32 cellular contexts compared by ENCODE assay signal in the genomic region with DNA sequence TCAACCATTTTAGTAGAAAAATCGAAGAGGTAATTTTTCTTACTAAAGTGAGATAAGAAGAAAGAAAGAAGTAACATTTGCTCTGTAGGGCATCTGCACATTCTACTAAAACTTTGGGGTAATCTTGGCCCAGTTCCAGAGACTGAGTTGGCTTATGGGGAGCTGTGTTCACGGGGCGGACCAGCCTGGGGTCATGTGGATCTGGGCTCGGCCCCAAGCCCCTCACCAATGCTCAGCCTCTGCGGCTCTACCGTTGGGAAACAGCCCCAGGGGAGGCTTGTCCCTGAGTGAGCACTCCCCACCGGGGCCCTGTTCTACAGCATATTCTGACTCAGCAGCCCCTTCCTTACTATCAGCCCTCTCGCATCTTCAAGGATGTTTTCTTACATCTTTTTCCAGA.
"Had no signal": no experiment of that assay in that cellular context is flagged by ENCODE, and none has a peak within 500 bp of the region (broad histone marks: within the 10 kb centered on the region; RNA-seq: fewer than 3 reads in every experiment).

No MANE protein-coding gene starts in this region.

- H3K36me3 ChIP-seq: Peyer's patch had no signal

- H3K36me3 Mint-ChIP-seq: brain had no signal

- ATAC-seq: activated CD8-positive, alpha-beta T cell treated with anti-CD3 and anti-CD28 coated beads for 36 hours; activated naive CD8-positive, alpha-beta T cell treated with anti-CD3 and anti-CD28 coated beads, Interleukin-2, amount 50 U/mL, for 24 hours; activated T-cell treated with anti-CD3 and anti-CD28 coated beads, Interleukin-2, amount 50 U/mL, for 72 hours; activated T-helper 17 cell treated with anti-CD3 and anti-CD28 coated beads, Interleukin-2, amount 50 U/mL, for 72 hours; PC-3; SK-N-SH treated with all-trans-retinoic acid at 6 μM for 48 hours; T-helper 17 cell had no signal

- H3K4me3 Mint-ChIP-seq: activated B cell treated with CpG ODN at 0.5 μM for 24 hours; activated CD8-positive, alpha-beta T cell treated with anti-CD3 and anti-CD28 coated beads for 36 hours; activated naive CD8-positive, alpha-beta T cell treated with anti-CD3 and anti-CD28 coated beads, Interleukin-2, amount 50 U/mL, for 24 hours; brain; T-helper 17 cell had no signal

- H3K27ac Mint-ChIP-seq: activated B cell treated with CpG ODN at 0.5 μM for 24 hours; activated CD8-positive, alpha-beta T cell treated with anti-CD3 and anti-CD28 coated beads for 36 hours; activated naive CD8-positive, alpha-beta T cell treated with anti-CD3 and anti-CD28 coated beads, Interleukin-2, amount 50 U/mL, for 24 hours; activated T-cell treated with anti-CD3 and anti-CD28 coated beads, Interleukin-2, amount 50 U/mL, for 72 hours; activated T-helper 17 cell treated with anti-CD3 and anti-CD28 coated beads, Interleukin-2, amount 50 U/mL, for 72 hours; brain had no signal

- H3K9me3 ChIP-seq: Peyer's patch had no signal

- H3K4me1 Mint-ChIP-seq: activated B cell treated with CpG ODN at 0.5 μM for 24 hours; activated T-helper 17 cell treated with anti-CD3 and anti-CD28 coated beads, Interleukin-2, amount 50 U/mL, for 72 hours; brain had no signal

- H3K4me3 ChIP-seq: Peyer's patch had no signal

- H3K27ac ChIP-seq: Peyer's patch, VCaP had no signal

- H3K27me3 Mint-ChIP-seq: activated B cell treated with CpG ODN at 0.5 μM for 24 hours; activated CD8-positive, alpha-beta T cell treated with anti-CD3 and anti-CD28 coated beads for 36 hours; activated naive CD8-positive, alpha-beta T cell treated with anti-CD3 and anti-CD28 coated beads, Interleukin-2, amount 50 U/mL, for 24 hours; activated T-helper 17 cell treated with anti-CD3 and anti-CD28 coated beads, Interleukin-2, amount 50 U/mL, for 72 hours; brain; T-cell; T-helper 17 cell had no signal

- DNase-seq: activated B cell treated with CpG ODN at 0.5 μM for 24 hours; activated CD4-positive, alpha-beta T cell treated with anti-CD3 and anti-CD28 coated beads for 48 hours; activated CD4-positive, CD25-positive, alpha-beta regulatory T cell treated with anti-CD3 and anti-CD28 coated beads, Interleukin-2, amount 50 U/mL, for 72 hours; activated CD8-positive, alpha-beta T cell treated with anti-CD3 and anti-CD28 coated beads for 36 hours; activated naive CD4-positive, alpha-beta T cell; activated naive CD4-positive, alpha-beta T cell treated with anti-CD3 and anti-CD28 coated beads, Interleukin-2, amount 50 U/mL, for 16 hours; activated naive CD8-positive, alpha-beta T cell treated with anti-CD3 and anti-CD28 coated beads, Interleukin-2, amount 50 U/mL, for 24 hours; activated T-cell treated with anti-CD3 and anti-CD28 coated beads for 4 hours; activated T-cell treated with anti-CD3 and anti-CD28 coated beads, Interleukin-2, amount 50 U/mL, for 72 hours; anterior cingulate cortex; central memory CD4-positive, alpha-beta T cell; NCI-H1092 treated with DMSO at 0.1 percent for 48 hours; NCI-H1417; NCI-H146; NCI-H187; NCI-H2029 treated with DMSO at 0.1 percent for 48 hours; NCI-H2107; NCI-H2171; NCI-H510A; NCI-H526; NCI-H748 treated with DMSO at 0.1 percent for 48 hours; NK-92 treated with Interleukin-12 subunit alpha and Interleukin-12 subunit beta, amount 100 ng/mL, for 24 hours; PC-3; RPMI8226; SIG-M5; T-cell; T-helper 17 cell had no signal

- H3K4me1 ChIP-seq: Peyer's patch had no signal

- H3K27me3 ChIP-seq: Peyer's patch had no signal

- H3K9me3 Mint-ChIP-seq: activated B cell treated with CpG ODN at 0.5 μM for 24 hours; activated CD8-positive, alpha-beta T cell treated with anti-CD3 and anti-CD28 coated beads for 36 hours; activated naive CD8-positive, alpha-beta T cell treated with anti-CD3 and anti-CD28 coated beads, Interleukin-2, amount 50 U/mL, for 24 hours; activated T-cell treated with anti-CD3 and anti-CD28 coated beads, Interleukin-2, amount 50 U/mL, for 72 hours; activated T-helper 17 cell treated with anti-CD3 and anti-CD28 coated beads, Interleukin-2, amount 50 U/mL, for 72 hours; brain; T-cell had no signal
